ENCODE assay signal across 26 cellular contexts in genomic region chr10:121522841-121523240, GRCh38.
A peak's percentile ranks its signal among the peaks of the same experiment; 100 is the strongest.
DNase-seq lines count a peak whose midpoint lies in the region; FAIRE-seq and TF ChIP-seq lines count a peak whose summit lies in the region.
"Had no signal": no experiment of that assay in that cellular context is flagged by ENCODE, and none has a peak within 500 bp of the region (broad histone marks: within the 10 kb centered on the region; RNA-seq: fewer than 3 reads in every experiment).

No MANE protein-coding gene starts in this region.

- no peaks in the 10 kb centered on the region for H3K36me3 ChIP-seq in BLaER1
- H3K36me3 ChIP-seq in kidney (ENCODE audit: control insufficient read depth in 1 of 2, insufficient read depth in 2 of 2, low read length in 2 of 2) = no peaks in the 10 kb centered on the region
- H3K36me3 ChIP-seq in sigmoid colon = peaks cover 0 to 9% (median 0%) of the 10 kb centered on the region in 4 donors
- H3K36me3 ChIP-seq: gastrocnemius medialis, thoracic aorta had no signal

- no peak for FAIRE-seq in kidney (lab: Jason Lieb, UNC)
- FAIRE-seq: A204.1 had no signal

- WGBS in sigmoid colon, 2 donors = 44 to 83% methylated on average over 1 of the region's 1 CpG

- intact Hi-C loops in kidney (cut with DNase I) (no loop called here), sigmoid colon (cut with DNase I) (loop anchor here (2.0 to 10.0 kb wide), 2 partner anchors 74 to 218 kb away; no protein-coding TSS in a partner anchor)

- H3K27me3 ChIP-seq in BLaER1 = no peaks in the 10 kb centered on the region
- no peaks in the 10 kb centered on the region for H3K27me3 ChIP-seq in sigmoid colon
- H3K27me3 ChIP-seq: gastrocnemius medialis had no signal

- H4K20me1 ChIP-seq in BLaER1 = no peaks in the 10 kb centered on the region

- H3K9ac ChIP-seq in BLaER1 (no peak overlapping the region), kidney (ENCODE audit: low read length in 2 of 2) (no peak overlapping the region)
- H3K9ac ChIP-seq: GM23248 had no signal

- H3K9me3 ChIP-seq in BLaER1 (no peaks in the 10 kb centered on the region), kidney (ENCODE audit: control insufficient read depth in 1 of 2, low read length in 2 of 2) (no peaks in the 10 kb centered on the region), sigmoid colon (no peaks in the 10 kb centered on the region)
- H3K9me3 ChIP-seq: gastrocnemius medialis, thoracic aorta had no signal

- H3K4me2 ChIP-seq in BLaER1 = peak overlapping the region; percentile 46

- no peak overlapping the region for H3K4me3 ChIP-seq in BLaER1
- H3K4me3 ChIP-seq in kidney (ENCODE audit: low read length in 2 of 2) = no peak overlapping the region
- no peak overlapping the region for H3K4me3 ChIP-seq in sigmoid colon
- H3K4me3 ChIP-seq: gastrocnemius medialis, GM23248, thoracic aorta had no signal

- DNase-seq in astrocyte of the hippocampus (ENCODE audit: low read depth, low spot score) = peak; percentile 62
- no peak for DNase-seq in kidney
- no peak for DNase-seq in sigmoid colon
- DNase-seq in T1000 (lab: John Stamatoyannopoulos, UW) = no peak
- DNase-seq in A172 (ENCODE audit: low spot score) = no peak
- DNase-seq in NCI-H82 treated with DMSO at 0.1 percent for 48 hours (lab: John Stamatoyannopoulos, UW; ENCODE audit: unreplicated experiment) = no peak
- no peak for DNase-seq in midbrain (lab: John Stamatoyannopoulos, UW)
- DNase-seq: activated CD4-positive, CD25-positive, alpha-beta regulatory T cell treated with anti-CD3 and anti-CD28 coated beads, Interleukin-2, amount 50 U/mL, for 72 hours; activated naive CD4-positive, alpha-beta T cell treated with Interleukin-2 at 50 U/mL for 16 hours; activated T-cell treated with anti-CD3 and anti-CD28 coated beads, Interleukin-2, amount 50 U/mL, for 24 hours; amniotic stem cell; cerebellar nuclear complex; DND-41; effector CD8-positive, alpha-beta T cell; erythroblast; gastrocnemius medialis; GM23248; natural killer cell; NCI-H1092; NCI-H2029; NCI-H2227 treated with DMSO at 0.1 percent for 48 hours; NCI-H748 treated with DMSO at 0.1 percent for 48 hours; stimulated activated CD4-positive, alpha-beta T cell treated with anti-CD3 and anti-CD28 coated beads, Interleukin-1b, Interleukin-23, amount 100 ng/mL, for 48 hours had no signal

- no peak for TF ChIP-seq EP300 in sigmoid colon (IDR thresholded peaks at IDR 0.05)

- TF ChIP-seq CTCF in kidney (IDR thresholded peaks at IDR 0.05; ENCODE audit: borderline replicate concordance, extremely low read depth, insufficient read depth) (no peak), sigmoid colon (IDR thresholded peaks at IDR 0.05) (no peak)

- H3K27ac ChIP-seq in BLaER1 (no peak overlapping the region), kidney (ENCODE audit: low read depth in 2 of 2, low read length in 2 of 2) (peak overlapping the region; percentile 73 to 90), sigmoid colon (peak overlapping the region; percentile 61 to 89 (median 78))
- H3K27ac ChIP-seq: gastrocnemius medialis, GM23248, thoracic aorta had no signal

- no peak for TF ChIP-seq POLR2A in sigmoid colon (IDR thresholded peaks at IDR 0.05)

- H3K4me1 ChIP-seq in BLaER1 = peaks cover 78% of the 10 kb centered on the region
- peaks cover 35 to 51% of the 10 kb centered on the region in 2 donors for H3K4me1 ChIP-seq in kidney (ENCODE audit: control insufficient read depth in 1 of 2, insufficient read depth in 1 of 2, low read depth in 1 of 2, low read length in 2 of 2)
- H3K4me1 ChIP-seq in sigmoid colon = peaks cover 0 to 81% (median 64%) of the 10 kb centered on the region in 4 donors
- H3K4me1 ChIP-seq: gastrocnemius medialis had no signal
